ENCODE assay signal across 8 cellular contexts in genomic region chr15:75107905-75108838, GRCh38.
DNase-seq lines count a peak whose midpoint lies in the region; FAIRE-seq and TF ChIP-seq lines count a peak whose summit lies in the region.

No MANE protein-coding gene starts in this region.

- FAIRE-seq in GM12892 (lab: Jason Lieb, UNC), result peak; percentile 63

- DNase-seq in GM12892 (ENCODE audit: insufficient read length) (no peak), NCI-H460 (ENCODE audit: extremely low read depth, low read depth) (peak; percentile 35), activated T-cell treated with anti-CD3 and anti-CD28 coated beads for 4 hours (peak; percentile 27), foreskin melanocyte (peak; percentile 56), anterior cingulate cortex (lab: John Stamatoyannopoulos, UW) (no peak), pons (ENCODE audit: low spot score) (no peak), NCI-H2107 treated with DMSO at 0.1 percent for 48 hours (lab: John Stamatoyannopoulos, UW; ENCODE audit: unreplicated experiment) (no peak)
- peak; percentile 51 for DNase-seq in stimulated activated CD8-positive, alpha-beta memory T cell treated with anti-CD3 and anti-CD28 coated beads, Interleukin-12 subunit alpha, Interleukin-12 subunit beta, amount 100 ng/mL, for 4 hours (ENCODE audit: low read depth)

- TF ChIP-seq POLR2A in GM12892 (IDR thresholded peaks at IDR 0.05; ENCODE audit: low read depth, low read length), result no peak

Comparison
In these comparisons a context has a peak if more than half of its experiments do, and no peak if none do; other contexts are left out.
1. DNase-seq: peak in NCI-H460 (single experiment), activated T-cell treated with anti-CD3 and anti-CD28 coated beads for 4 hours (single experiment), foreskin melanocyte (single experiment) and stimulated activated CD8-positive, alpha-beta memory T cell treated with anti-CD3 and anti-CD28 coated beads, Interleukin-12 subunit alpha, Interleukin-12 subunit beta, amount 100 ng/mL, for 4 hours (single experiment); none in GM12892 (single experiment), anterior cingulate cortex (0 of 58), pons (single experiment) and NCI-H2107 treated with DMSO at 0.1 percent for 48 hours (single experiment).